2 cellular contexts compared by ENCODE assay signal in the genomic region with DNA sequence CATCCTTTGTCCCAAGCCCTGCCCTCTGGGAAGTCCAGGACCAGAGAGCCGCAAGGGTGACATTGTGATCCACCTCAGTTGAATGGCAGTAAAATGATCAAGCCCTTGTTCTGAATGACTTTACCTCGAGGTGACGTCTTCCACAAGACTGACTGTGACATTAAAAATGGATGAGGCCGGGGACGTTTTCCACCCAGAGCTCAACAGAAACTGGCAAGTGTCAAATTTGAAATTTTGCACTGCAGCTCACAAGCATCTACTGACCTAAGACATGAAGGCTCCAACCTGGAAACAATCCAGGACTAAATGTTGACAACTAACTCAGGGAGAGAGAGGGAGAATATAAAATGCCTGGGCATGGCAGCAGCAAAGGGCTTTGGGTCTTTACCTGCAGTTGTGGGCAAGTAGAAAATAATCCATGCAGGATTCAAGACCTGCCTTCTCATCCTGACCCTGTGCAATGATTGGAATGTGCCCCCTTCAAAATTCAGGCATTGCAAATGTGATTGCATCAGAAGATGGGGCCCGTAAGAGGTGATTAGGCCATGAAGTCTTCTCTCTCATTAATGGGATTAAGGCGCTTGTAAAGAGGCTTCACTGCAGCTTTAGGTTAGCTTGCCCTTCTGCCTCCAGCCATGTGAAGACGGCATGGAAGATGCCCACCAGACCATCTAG.
TF ChIP-seq lines count a peak whose summit lies in the region.

No MANE protein-coding gene starts in this region.

TF ChIP-seq in H1, 55 proteins besides CTCF, POLR2A, EP300 and RAD21:
- TF ChIP-seq CTBP2 (IDR thresholded peaks at IDR 0.05; ENCODE audit: borderline replicate concordance, insufficient read depth, insufficient read length, low read length) (no peak), TAF7 (optimal IDR thresholded peaks at IDR 0.05; ENCODE audit: borderline replicate concordance, low read depth, low read length) (no peak), HDAC2 (IDR thresholded peaks at IDR 0.05; ENCODE audit: borderline replicate concordance in 1 of 2, low read depth in 2 of 2, low read length in 2 of 2) (0 out of 4 replicates have a peak, but pooled peaks of 1 of the 2 experiments have one; percentile 51), ASH2L (IDR thresholded peaks at IDR 0.05; ENCODE audit: low read length) (no peak), FOSL1 (IDR thresholded peaks at IDR 0.05; ENCODE audit: insufficient read depth, low read depth, low read length) (no peak), CEBPB (IDR thresholded peaks at IDR 0.05; ENCODE audit: low read depth, low read length) (peak; percentile 83; the same call in 1 of the 2 replicates), TEAD4 (IDR thresholded peaks at IDR 0.05; ENCODE audit: low read depth, low read length) (0 out of 2 replicates have a peak, but pooled peaks have one; percentile 19), GABPA (IDR thresholded peaks at IDR 0.05; ENCODE audit: borderline replicate concordance, insufficient read depth, low read length) (no peak)
- TF ChIP-seq, protein P1, sequence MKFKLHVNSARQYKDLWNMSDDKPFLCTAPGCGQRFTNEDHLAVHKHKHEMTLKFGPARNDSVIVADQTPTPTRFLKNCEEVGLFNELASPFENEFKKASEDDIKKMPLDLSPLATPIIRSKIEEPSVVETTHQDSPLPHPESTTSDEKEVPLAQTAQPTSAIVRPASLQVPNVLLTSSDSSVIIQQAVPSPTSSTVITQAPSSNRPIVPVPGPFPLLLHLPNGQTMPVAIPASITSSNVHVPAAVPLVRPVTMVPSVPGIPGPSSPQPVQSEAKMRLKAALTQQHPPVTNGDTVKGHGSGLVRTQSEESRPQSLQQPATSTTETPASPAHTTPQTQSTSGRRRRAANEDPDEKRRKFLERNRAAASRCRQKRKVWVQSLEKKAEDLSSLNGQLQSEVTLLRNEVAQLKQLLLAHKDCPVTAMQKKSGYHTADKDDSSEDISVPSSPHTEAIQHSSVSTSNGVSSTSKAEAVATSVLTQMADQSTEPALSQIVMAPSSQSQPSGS (IDR thresholded peaks at IDR 0.05; ENCODE audit: low read length): no peak
TF ChIP-seq in H1: peak in this region for 3.

TF ChIP-seq in neural cell, 6 proteins besides CTCF, POLR2A, EP300 and RAD21:
- TF ChIP-seq POLR2AphosphoS5 (IDR thresholded peaks at IDR 0.05) (no peak), SMC3 (conservative IDR thresholded peaks at IDR 0.05; ENCODE audit: poor library complexity) (no peak), TAF1 (IDR thresholded peaks at IDR 0.05; ENCODE audit: low read depth) (no peak)
